7 cellular contexts compared by ENCODE assay signal in the genomic region with DNA sequence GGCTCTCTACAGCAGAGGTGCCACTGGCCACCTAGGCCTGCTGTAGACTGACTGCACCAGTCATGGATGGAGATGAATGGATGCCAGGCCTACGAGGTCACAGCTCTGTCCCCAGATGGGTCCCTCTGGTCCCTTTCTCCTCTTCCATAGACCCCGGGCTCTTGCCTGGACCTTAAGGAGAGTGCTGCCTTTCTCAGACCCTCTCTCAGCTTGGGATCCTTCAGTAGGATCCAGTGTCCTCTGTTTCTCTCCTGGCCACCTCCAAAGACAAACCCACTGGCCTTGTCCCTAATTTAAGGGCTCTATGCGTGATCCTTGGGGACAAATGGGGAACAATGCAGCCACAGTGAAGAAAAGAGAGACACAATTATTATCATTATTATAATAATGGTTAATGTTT.
"Had no signal": no experiment of that assay in that cellular context is flagged by ENCODE, and none has a peak within 500 bp of the region (broad histone marks: within the 10 kb centered on the region; RNA-seq: fewer than 3 reads in every experiment).

No MANE protein-coding gene starts in this region.

- ATAC-seq: HepG2, K562 had no signal

- DNase-seq: IMR-90, KBM-7, KG1 had no signal

- H3K4me3 ChIP-seq: K562 had no signal

- H3K4me2 ChIP-seq: KMS-11 had no signal

- H3K27ac ChIP-seq: HL-60, KMS-11 had no signal

- H3K9ac ChIP-seq: KMS-11 had no signal
